ENCODE assay signal across 18 cellular contexts in the genomic region with DNA sequence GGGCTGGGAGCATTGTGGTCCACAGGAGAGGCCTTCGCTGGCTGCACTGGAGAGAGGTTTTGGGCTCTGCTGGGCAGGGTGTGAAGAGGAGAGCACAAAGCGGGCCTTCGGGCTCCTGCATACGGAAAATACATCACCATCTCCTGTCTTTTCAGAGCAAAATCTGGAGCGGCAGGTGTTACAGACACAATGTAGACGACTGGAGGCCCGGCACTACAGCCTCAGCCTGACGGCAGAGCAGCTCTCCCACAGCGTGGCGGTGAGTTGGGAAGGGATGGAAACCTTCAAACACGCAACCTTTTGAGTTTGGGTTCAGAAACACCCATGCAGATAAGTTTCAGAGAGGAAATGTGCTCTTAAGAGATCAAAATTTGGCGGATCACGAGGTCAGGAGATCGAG. TPM values are rescaled to one million over a fixed set of nuclear protein-coding genes. Genes with fewer than 3 reads are reported as not detected.
DNase-seq lines count a peak whose midpoint lies in the region; ATAC-seq, FAIRE-seq and TF ChIP-seq lines count a peak whose summit lies in the region.
"Had no signal": no experiment of that assay in that cellular context is flagged by ENCODE, and none has a peak within 500 bp of the region (broad histone marks: within the 10 kb centered on the region; RNA-seq: fewer than 3 reads in every experiment).

No MANE protein-coding gene starts in this region.

- peaks cover 0 to 22% (median 12%) of the 10 kb centered on the region in 12 donors for H3K4me1 ChIP-seq in heart left ventricle
- peaks cover 0 to 4% of the 10 kb centered on the region in 2 experiments; a peak in 3 of 5 replicates for H3K4me1 ChIP-seq in K562 (replicated peaks in 1 of 2; ENCODE audit: control insufficient read depth in 2 of 2, insufficient read depth in 2 of 2, low read length in 2 of 2)
- H3K4me1 ChIP-seq in lower lobe of right lung: peaks cover 22% of the 10 kb centered on the region

- intact Hi-C loops in Right ventricle myocardium superior (cut with DNase I): no loop called here
- intact Hi-C loops in heart left ventricle (cut with DNase I): no loop called here
- intact Hi-C loops in K562 (cut with micrococcal nuclease): no loop called here
- intact Hi-C loops in lower lobe of right lung (cut with DNase I): no loop called here
- intact Hi-C loops in CD4-positive, alpha-beta T cell (cut with DNase I, micrococcal nuclease): no loop called here

- peaks cover 36 to 63% of the 10 kb centered on the region in 2 donors for H3K36me3 Mint-ChIP-seq in stimulated activated naive B cell treated with anti-CD40 and anti-IgM and Interleukin-4, amounts not matched to agents 10 μg/mL and 1 μg/mL and 100 μg/mL, for 72 hours
- H3K36me3 Mint-ChIP-seq in CD4-positive, alpha-beta T cell (ENCODE audit: low read depth): peaks cover 70% of the 10 kb centered on the region

- H3K27me3 Mint-ChIP-seq in stimulated activated naive B cell treated with anti-CD40 and anti-IgM and Interleukin-4, amounts not matched to agents 10 μg/mL and 1 μg/mL and 100 μg/mL, for 72 hours: no peaks in the 10 kb centered on the region
- H3K27me3 Mint-ChIP-seq in CD4-positive, alpha-beta T cell: no peaks in the 10 kb centered on the region

- peaks cover 14% of the 10 kb centered on the region; the same call in 1 of the 3 replicates for H3K79me2 ChIP-seq in K562 (ENCODE audit: control insufficient read depth, insufficient read depth, low read length)

- POLR2A ChIA-PET in K562 (lab: Yijun Ruan, JAX): interaction anchor here (1.3 kb wide), 1 partner anchor 15 kb away, joined by 3 read pairs; no protein-coding TSS in a partner anchor
- POLR2A ChIA-PET in CD4-positive, alpha-beta T cell (lab: Charles Lee): no interaction called here

- H3K27me3 ChIP-seq in heart left ventricle (no peaks in the 10 kb centered on the region), K562 (ENCODE audit: control insufficient read depth in 2 of 2, insufficient read depth in 2 of 2, low read length in 2 of 2) (no peaks in the 10 kb centered on the region), lower lobe of right lung (ENCODE audit: low read depth) (no peaks in the 10 kb centered on the region)
- no peaks in the 10 kb centered on the region for H3K27me3 ChIP-seq in CD4-positive, alpha-beta T cell (ENCODE audit: control insufficient read depth, insufficient read depth, low read length)

- no peaks in the 10 kb centered on the region for H3K9me3 ChIP-seq in heart left ventricle
- H3K9me3 ChIP-seq in K562 (replicated peaks; ENCODE audit: control insufficient read depth, insufficient read depth, low read depth, low read length): no peaks in the 10 kb centered on the region
- no peaks in the 10 kb centered on the region for H3K9me3 ChIP-seq in lower lobe of right lung
- H3K9me3 ChIP-seq in CD4-positive, alpha-beta T cell (ENCODE audit: control insufficient read depth, low read length): no peaks in the 10 kb centered on the region

- WGBS in heart left ventricle, 4 donors: 95 to 97% (median 97%) methylated on average over 14 of the region's 14 CpGs
- 96% methylated on average over 14 of the region's 14 CpGs for WGBS in K562 (ENCODE audit: insufficient coverage, low coverage, missing lambda C conversion rate)

- H3K27ac Mint-ChIP-seq in stimulated activated naive B cell treated with anti-CD40 and anti-IgM and Interleukin-4, amounts not matched to agents 10 μg/mL and 1 μg/mL and 100 μg/mL, for 72 hours: peak overlapping the region; percentile 21
- H3K27ac Mint-ChIP-seq in CD4-positive, alpha-beta T cell: no peak overlapping the region

- in situ Hi-C loops in K562 (cut with MboI): no loop called here

- no peak overlapping the region for H3K4me2 ChIP-seq in K562 (ENCODE audit: insufficient read depth, low read length)

- CTCF ChIA-PET in K562 (lab: Yijun Ruan, JAX; ENCODE audit: low intra/inter-chr PET ratio): no interaction called here
- CTCF ChIA-PET in CD4-positive, alpha-beta T cell (lab: Charles Lee): no interaction called here

- no peaks in the 10 kb centered on the region for H3K9me1 ChIP-seq in K562 (ENCODE audit: control insufficient read depth, insufficient read depth, low read length)

- peaks cover 34% of the 10 kb centered on the region; the same call in 1 of the 2 replicates for H4K20me1 ChIP-seq in K562 (replicated peaks; ENCODE audit: control insufficient read depth, insufficient read depth, low read length)

- peak overlapping the region in 1 of 2 experiments; percentile 29; a peak in 1 of 4 replicates for H3K9ac ChIP-seq in K562 (ENCODE audit: insufficient read depth in 1 of 2, low read depth in 2 of 2, low read length in 2 of 2)

- no peak overlapping the region for H3K4me3 ChIP-seq in heart left ventricle
- H3K4me3 ChIP-seq in K562: no peak overlapping the region
- no peak overlapping the region for H3K4me3 ChIP-seq in lower lobe of right lung
- H3K4me3 ChIP-seq: GM12878, SK-N-MC had no signal

- no peak overlapping the region for H3K4me3 Mint-ChIP-seq in stimulated activated naive B cell treated with anti-CD40 and anti-IgM and Interleukin-4, amounts not matched to agents 10 μg/mL and 1 μg/mL and 100 μg/mL, for 72 hours
- H3K4me3 Mint-ChIP-seq in CD4-positive, alpha-beta T cell: no peak overlapping the region

- TF ChIP-seq RAD21 in K562 (CRISPR knock-in tag; conservative IDR thresholded peaks at IDR 0.05 in 1 of 2, IDR thresholded peaks at IDR 0.05 in 1 of 2): no peak

- no peak for TF ChIP-seq EP300 in K562 (IDR thresholded peaks at IDR 0.05; ENCODE audit: low read length)

- no peak for TF ChIP-seq CTCF in heart left ventricle (IDR thresholded peaks at IDR 0.05)
- no peak for TF ChIP-seq CTCF in K562 (IDR thresholded peaks at IDR 0.05 in 2 of 3, conservative IDR thresholded peaks at IDR 0.05 in 1 of 3; ENCODE audit: insufficient read depth in 2 of 3, low read depth in 1 of 3, low read length in 3 of 3)
- TF ChIP-seq CTCF in lower lobe of right lung (IDR thresholded peaks at IDR 0.05): no peak
- TF ChIP-seq CTCF in CD4-positive, alpha-beta T cell (IDR thresholded peaks at IDR 0.05): no peak

- H3K27ac ChIP-seq in heart left ventricle (no peak overlapping the region), K562 (ENCODE audit: extremely low read depth, low read depth, low read length) (no peak overlapping the region), lower lobe of right lung (no peak overlapping the region)
- H3K27ac ChIP-seq in CD4-positive, alpha-beta T cell (ENCODE audit: low read depth, low read length): no peak overlapping the region
- H3K27ac ChIP-seq: SK-N-MC had no signal

- H3K4me1 Mint-ChIP-seq in stimulated activated naive B cell treated with anti-CD40 and anti-IgM and Interleukin-4, amounts not matched to agents 10 μg/mL and 1 μg/mL and 100 μg/mL, for 72 hours: peaks cover 0 to 2% of the 10 kb centered on the region in 2 donors
- no peaks in the 10 kb centered on the region for H3K4me1 Mint-ChIP-seq in CD4-positive, alpha-beta T cell (ENCODE audit: low read depth)

- TF ChIP-seq POLR2A in heart left ventricle (IDR thresholded peaks at IDR 0.05): no peak
- TF ChIP-seq POLR2A in K562 (conservative IDR thresholded peaks at IDR 0.05): no peak

- H2AFZ ChIP-seq in K562 (ENCODE audit: low read depth, low read length): no peak overlapping the region

- no TSS peak for BruUV-seq in K562 (replicated peaks; lab: Mats Ljungman, UMichigan)

- no peaks in the 10 kb centered on the region for H3K9me3 Mint-ChIP-seq in stimulated activated naive B cell treated with anti-CD40 and anti-IgM and Interleukin-4, amounts not matched to agents 10 μg/mL and 1 μg/mL and 100 μg/mL, for 72 hours
- no peaks in the 10 kb centered on the region for H3K9me3 Mint-ChIP-seq in CD4-positive, alpha-beta T cell

- H3K36me3 ChIP-seq in heart left ventricle (peaks cover 0 to 99% (median 80%) of the 10 kb centered on the region in 9 donors), K562 (ENCODE audit: control insufficient read depth, insufficient read depth, low read length) (peaks cover 97% of the 10 kb centered on the region), lower lobe of right lung (peaks cover 91% of the 10 kb centered on the region)

- no peak for FAIRE-seq in K562 (lab: Jason Lieb, UNC)
- FAIRE-seq: GM12878, GM18507 had no signal

- peak; percentile 7 for DNase-seq in Right ventricle myocardium superior
- DNase-seq in heart left ventricle: no peak
- DNase-seq in K562 (ENCODE audit: extremely low read depth in 1 of 4, low spot score in 3 of 4): no peak
- peak; percentile 15 for DNase-seq in lower lobe of right lung
- no peak for DNase-seq in stimulated activated naive B cell treated with anti-CD40 and anti-IgM and Interleukin-4, amounts not matched to agents 10 μg/mL and 1 μg/mL and 100 μg/mL, for 72 hours
- DNase-seq in NCI-H774 (lab: John Stamatoyannopoulos, UW): no peak
- DNase-seq in NCI-H1048 (lab: John Stamatoyannopoulos, UW): no peak
- DNase-seq in CD4-positive, alpha-beta T cell: no peak
- DNase-seq: C1 segment of cervical spinal cord, GDM1, IMR-90, NCI-H1417 treated with DMSO at 0.1 percent for 48 hours, NCI-H1930, NCI-H510A treated with DMSO at 0.1 percent for 48 hours had no signal

- ATAC-seq in Right ventricle myocardium superior (ENCODE audit: poor library complexity) (no peak), heart left ventricle (no peak), K562 (no peak), lower lobe of right lung (no peak)
- no peak for ATAC-seq in stimulated activated naive B cell treated with anti-CD40 and anti-IgM and Interleukin-4, amounts not matched to agents 10 μg/mL and 1 μg/mL and 100 μg/mL, for 72 hours (replicated peaks)
- no peak for ATAC-seq in CD4-positive, alpha-beta T cell (ENCODE audit: poor library complexity)
- ATAC-seq: GM12878, Panc1 had no signal

RNA-seq across cellular contexts. Expression of gene GINS2, which starts 17.9 kb away (rescaled TPM):
- total RNA-seq in Right ventricle myocardium superior: 0.81 TPM
- total RNA-seq in heart left ventricle: 1 to 10 TPM in 1 of 9 donors, under 1 TPM in 7, not detected in 1; 0.19 to 4.2 (median 0.56) TPM
- polyA plus RNA-seq in heart left ventricle: under 1 TPM; 0.15 to 0.36 TPM
- 24.8 and 32.7 TPM in 2 replicates for total RNA-seq in K562 (2011; cell fraction: chromatin; rRNA removed; ENCODE audit: low replicate concordance)
- total RNA-seq in K562 (2011; cell fraction: nucleolus; rRNA removed): 24.2 and 24.5 TPM in 2 replicates
- total RNA-seq in K562 (2011; cell fraction: nucleoplasm; rRNA removed): 23.2 and 33.3 TPM in 2 replicates
- total RNA-seq in K562 (2014; rRNA removed): 42.0 and 44.2 TPM in 2 replicates
- 43.8 and 47.3 TPM in 2 replicates for total RNA-seq in K562 (2014; rRNA removed; fragmentation: Illumina TruSeq; extraction: Trizol)
- 39.4 and 40.4 TPM in 2 replicates for total RNA-seq in K562 (2015; rRNA removed; fragmentation: Illumina TruSeq; extraction: Trizol)
- total RNA-seq in K562 (2021): 57.5 and 61.6 TPM in 2 replicates
- polyA plus RNA-seq in K562 (2011; rRNA removed): 38.4 and 44.6 TPM in 2 replicates
- polyA plus RNA-seq in K562 (2011; cell fraction: cytosol; rRNA removed): 27.8 and 34.2 TPM in 2 replicates
- polyA plus RNA-seq in K562 (2011; cell fraction: nucleus; rRNA removed): 15.7 and 20.5 TPM in 2 replicates
- 26.1 and 33.8 TPM in 2 replicates for polyA plus RNA-seq in K562 (2012)
- 41.4 and 49.8 TPM in 2 replicates for polyA plus RNA-seq in K562 (2014; fragmentation: Illumina TruSeq; extraction: Trizol)
- 10 to 100 TPM; 61.3 to 76.2 TPM for polyA plus RNA-seq in K562 (2014; fragmentation: Nextera tagmentation; extraction: Ambion mirVana)
- polyA plus RNA-seq in K562 (2014; rRNA removed): 42.3 and 42.9 TPM in 2 replicates
- polyA minus RNA-seq in K562 (2011; rRNA and poly(A)+ RNA removed): 25.6 and 28.3 TPM in 2 replicates
- polyA minus RNA-seq in K562 (2011; cell fraction: cytosol; rRNA and poly(A)+ RNA removed): 13.6 and 17.8 TPM in 2 replicates
- polyA minus RNA-seq in K562 (2011; cell fraction: nucleus; rRNA and poly(A)+ RNA removed): 10.2 and 13.2 TPM in 2 replicates
- 1.1 TPM for total RNA-seq in lower lobe of right lung
- 1 to 10 TPM; 1.1 to 1.4 TPM for total RNA-seq in CD4-positive, alpha-beta T cell

RNA-seq across cellular contexts. Expression of gene GSE1, which starts 57.7 kb away (rescaled TPM):
- total RNA-seq in Right ventricle myocardium superior (30.3 TPM), heart left ventricle (10 to 100 TPM; 23.4 to 48.4 (median 38.5) TPM), K562 (2014; rRNA removed) (89.1 and 104 TPM in 2 replicates), K562 (2014; rRNA removed; fragmentation: Illumina TruSeq; extraction: Trizol) (40.9 and 41.8 TPM in 2 replicates), K562 (2015; rRNA removed; fragmentation: Illumina TruSeq; extraction: Trizol) (57.9 and 60.6 TPM in 2 replicates), K562 (2021) (208 and 244 TPM in 2 replicates), lower lobe of right lung (85.2 TPM)
- polyA plus RNA-seq in heart left ventricle (10 to 100 TPM; 18.1 to 35.3 TPM), K562 (2011; rRNA removed) (54.2 and 64.0 TPM in 2 replicates), K562 (2014; fragmentation: Illumina TruSeq; extraction: Trizol) (116 and 138 TPM in 2 replicates), K562 (2014; fragmentation: Nextera tagmentation; extraction: Ambion mirVana) (10 to 100 TPM; 12.2 to 15.8 TPM), K562 (2014; rRNA removed) (101 and 116 TPM in 2 replicates)
- 692 and 1,066 TPM in 2 replicates for total RNA-seq in K562 (2011; cell fraction: chromatin; rRNA removed; ENCODE audit: low replicate concordance)
- 409 and 435 TPM in 2 replicates for total RNA-seq in K562 (2011; cell fraction: nucleolus; rRNA removed)
- total RNA-seq in K562 (2011; cell fraction: nucleoplasm; rRNA removed): 438 and 467 TPM in 2 replicates
- polyA plus RNA-seq in K562 (2011; cell fraction: cytosol; rRNA removed): 54.1 and 55.3 TPM in 2 replicates
- polyA plus RNA-seq in K562 (2011; cell fraction: nucleus; rRNA removed): 210 and 277 TPM in 2 replicates
- 113 and 125 TPM in 2 replicates for polyA plus RNA-seq in K562 (2012)
- polyA minus RNA-seq in K562 (2011; rRNA and poly(A)+ RNA removed): 61.1 and 68.8 TPM in 2 replicates
- polyA minus RNA-seq in K562 (2011; cell fraction: cytosol; rRNA and poly(A)+ RNA removed): 106 and 121 TPM in 2 replicates
- polyA minus RNA-seq in K562 (2011; cell fraction: nucleus; rRNA and poly(A)+ RNA removed): 117 and 133 TPM in 2 replicates
- 10 to 100 TPM; 11.7 to 13.7 TPM for total RNA-seq in CD4-positive, alpha-beta T cell

Comparison
In these comparisons a context has a peak if more than half of its experiments do, and no peak if none do; other contexts are left out.
1. DNase-seq: peak in Right ventricle myocardium superior (single experiment) and lower lobe of right lung (single experiment); none in heart left ventricle (0 of 5), K562 (0 of 4), stimulated activated naive B cell treated with anti-CD40 and anti-IgM and Interleukin-4, amounts not matched to agents 10 μg/mL and 1 μg/mL and 100 μg/mL, for 72 hours (single experiment), NCI-H774 (single experiment), NCI-H1048 (single experiment) and CD4-positive, alpha-beta T cell (0 of 10).
2. RNA of gene GINS2, which starts 17.9 kb away (total RNA-seq): 23.2 to 61.6 TPM in K562; 1.1 to 1.4 TPM in CD4-positive, alpha-beta T cell, 1.1 TPM in lower lobe of right lung (single experiment), 0.81 TPM in Right ventricle myocardium superior (single experiment) and 0.19 to 4.2 TPM in heart left ventricle; every median in the first group is over 4 times any median in the second.